ENCODE assay signal across 1 cellular context in the genomic region with DNA sequence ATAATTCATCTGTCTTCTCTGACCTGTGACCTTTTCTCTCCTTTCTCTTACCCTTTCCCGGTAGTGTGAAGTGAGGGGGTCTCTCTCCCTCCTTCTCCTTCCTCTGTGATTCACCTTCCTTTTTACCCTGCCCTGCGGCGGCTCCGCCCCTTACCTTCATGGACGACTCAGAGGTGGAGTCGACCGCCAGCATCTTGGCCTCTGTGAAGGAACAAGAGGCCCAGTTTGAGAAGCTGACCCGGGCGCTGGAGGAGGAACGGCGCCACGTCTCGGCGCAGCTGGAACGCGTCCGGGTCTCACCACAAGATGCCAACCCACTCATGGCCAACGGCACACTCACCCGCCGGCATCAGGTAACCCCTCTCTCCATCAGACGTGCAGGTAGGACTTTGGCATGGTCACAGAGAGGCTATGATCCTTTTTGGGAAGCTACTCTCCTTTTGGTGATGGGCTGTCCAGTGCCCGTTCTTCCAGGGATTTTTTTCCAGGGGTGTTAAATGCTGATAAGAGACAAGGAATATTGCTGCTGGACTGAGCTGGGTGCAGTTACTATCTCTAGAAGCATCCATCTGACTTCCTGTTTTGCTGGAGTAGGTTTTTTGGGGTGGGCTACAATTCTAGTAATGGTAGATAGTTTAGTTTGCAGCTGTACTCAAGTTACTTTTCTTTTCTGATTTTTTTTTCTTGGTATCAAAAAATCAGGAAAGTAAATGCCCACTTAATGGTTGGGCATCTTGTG.
TF ChIP-seq lines count a peak whose summit lies in the region.

No MANE protein-coding gene starts in this region.

TF ChIP-seq in A549, 52 proteins besides CTCF, POLR2A, EP300 and RAD21 (continued from another document):
- TF ChIP-seq, protein P1, sequence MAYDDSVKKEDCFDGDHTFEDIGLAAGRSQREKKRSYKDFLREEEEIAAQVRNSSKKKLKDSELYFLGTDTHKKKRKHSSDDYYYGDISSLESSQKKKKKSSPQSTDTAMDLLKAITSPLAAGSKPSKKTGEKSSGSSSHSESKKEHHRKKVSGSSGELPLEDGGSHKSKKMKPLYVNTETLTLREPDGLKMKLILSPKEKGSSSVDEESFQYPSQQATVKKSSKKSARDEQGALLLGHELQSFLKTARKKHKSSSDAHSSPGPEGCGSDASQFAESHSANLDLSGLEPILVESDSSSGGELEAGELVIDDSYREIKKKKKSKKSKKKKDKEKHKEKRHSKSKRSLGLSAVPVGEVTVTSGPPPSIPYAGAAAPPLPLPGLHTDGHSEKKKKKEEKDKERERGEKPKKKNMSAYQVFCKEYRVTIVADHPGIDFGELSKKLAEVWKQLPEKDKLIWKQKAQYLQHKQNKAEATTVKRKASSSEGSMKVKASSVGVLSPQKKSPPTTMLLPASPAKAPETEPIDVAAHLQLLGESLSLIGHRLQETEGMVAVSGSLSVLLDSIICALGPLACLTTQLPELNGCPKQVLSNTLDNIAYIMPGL (CRISPR knock-in tag; IDR thresholded peaks at IDR 0.05; ENCODE audit: borderline replicate concordance), result no peak
- TF ChIP-seq MAZ (IDR thresholded peaks at IDR 0.05; ENCODE audit: borderline replicate concordance, low read depth, low read length) (no peak), NR3C1 (IDR thresholded peaks at IDR 0.05) (no peak)
- TF ChIP-seq, protein P2, sequence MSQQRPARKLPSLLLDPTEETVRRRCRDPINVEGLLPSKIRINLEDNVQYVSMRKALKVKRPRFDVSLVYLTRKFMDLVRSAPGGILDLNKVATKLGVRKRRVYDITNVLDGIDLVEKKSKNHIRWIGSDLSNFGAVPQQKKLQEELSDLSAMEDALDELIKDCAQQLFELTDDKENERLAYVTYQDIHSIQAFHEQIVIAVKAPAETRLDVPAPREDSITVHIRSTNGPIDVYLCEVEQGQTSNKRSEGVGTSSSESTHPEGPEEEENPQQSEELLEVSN (IDR thresholded peaks at IDR 0.05; ENCODE audit: borderline replicate concordance, low read depth), result no peak
